In genomic region chr7:155451522-155452239, GRCh38 we compare ENCODE assay signal across 20 cellular contexts. TPM values are rescaled to one million over a fixed set of nuclear protein-coding genes. Genes with fewer than 3 reads are reported as not detected.
"Had no signal": no experiment of that assay in that cellular context is flagged by ENCODE, and none has a peak within 500 bp of the region (broad histone marks: within the 10 kb centered on the region; RNA-seq: fewer than 3 reads in every experiment).

No MANE protein-coding gene starts in this region.

- ATAC-seq: activated CD8-positive, alpha-beta T cell treated with anti-CD3 and anti-CD28 coated beads, Interleukin-2, amount 10 ng/mL, durations not matched to agents 7 days and 5 days; activated T-cell treated with anti-CD3 and anti-CD28 coated beads, Interleukin-2, amount 50 U/mL, for 72 hours; gastrocnemius medialis; heart left ventricle; left colon had no signal

- H3K9me3 ChIP-seq: gastrocnemius medialis, heart left ventricle, neutrophil, tibial nerve, uterus had no signal

- H3K4me3 ChIP-seq: gastrocnemius medialis, heart left ventricle, lung, skin epidermis, tibial nerve, uterus had no signal

- H3K36me3 ChIP-seq: gastrocnemius medialis, heart left ventricle, neutrophil, tibial nerve, uterus had no signal

- H3K27ac ChIP-seq: epithelial cell of prostate, gastrocnemius medialis, heart left ventricle, neutrophil, skin epidermis, tibial nerve, uterus had no signal

- DNase-seq: activated CD4-positive, alpha-beta T cell treated with anti-CD3 and anti-CD28 coated beads for 48 hours; activated CD8-positive, alpha-beta memory T cell treated with anti-CD3 and anti-CD28 coated beads, Interleukin-2, amount 50 U/mL, for 4 hours; activated CD8-positive, alpha-beta T cell treated with anti-CD3 and anti-CD28 coated beads, Interleukin-2, amount 10 ng/mL, durations not matched to agents 7 days and 5 days; activated gamma-delta T cell treated with Interleukin-2 at 50 U/mL for 16 hours; activated T-cell treated with anti-CD3 and anti-CD28 coated beads, Interleukin-2, amount 50 U/mL, for 72 hours; amygdala; cerebellar nuclear complex; effector memory CD4-positive, alpha-beta T cell; gastrocnemius medialis; heart left ventricle; left colon; naive B cell; stimulated activated CD4-positive, alpha-beta T cell treated with anti-CD3 and anti-CD28 coated beads, Interleukin-4, amount 100 ng/mL, for 24 hours; stimulated activated naive CD4-positive, alpha-beta T cell treated with Interleukin-2 at 50 U/mL for 16 hours; uterus had no signal

RNA-seq across cellular contexts. Expression of gene EN2, which starts 6.2 kb away (rescaled TPM):
- total RNA-seq: activated CD8-positive, alpha-beta T cell treated with anti-CD3 and anti-CD28 coated beads, Interleukin-2, amount 10 ng/mL, durations not matched to agents 7 days and 5 days; activated T-cell treated with anti-CD3 and anti-CD28 coated beads, Interleukin-2, amount 50 U/mL, for 72 hours; left colon had no signal
